ENCODE assay signal across 1 cellular context in genomic region chr6:36841756-36842155, GRCh38.
TF ChIP-seq lines count a peak whose summit lies in the region.

No MANE protein-coding gene starts in this region.

TF ChIP-seq in H1, 55 proteins besides CTCF, POLR2A, EP300 and RAD21 (continued from another document):
- TF ChIP-seq KDM1A (IDR thresholded peaks at IDR 0.05; ENCODE audit: borderline replicate concordance, low read length) = peak; percentile 62; the same call in 1 of the 2 replicates
